Comparison of ENCODE assay signal across 8 cellular contexts in genomic region chr21:36966846-36967657, GRCh38. TPM values are rescaled to one million over a fixed set of nuclear protein-coding genes. Genes with fewer than 3 reads are reported as not detected.
DNase-seq lines count a peak whose midpoint lies in the region; ATAC-seq, FAIRE-seq and TF ChIP-seq lines count a peak whose summit lies in the region.

No MANE protein-coding gene starts in this region.

- H3K4me3 ChIP-seq in Peyer's patch (peak overlapping the region; percentile 52 to 97 (median 81)), neural progenitor cell (peak overlapping the region; percentile 94)

- H2AFZ ChIP-seq in neural progenitor cell (replicated peaks), result peak overlapping the region; percentile 2

- peaks cover 28% of the 10 kb centered on the region for H3F3A ChIP-seq in neural progenitor cell (ENCODE audit: low read depth)

- H3K36me3 Mint-ChIP-seq in endothelial cell (ENCODE audit: low read depth, unreplicated experiment), result peaks cover 7% of the 10 kb centered on the region
- H3K36me3 Mint-ChIP-seq in neural progenitor cell, result peaks cover 13% of the 10 kb centered on the region

- H3K4me1 Mint-ChIP-seq in endothelial cell (ENCODE audit: unreplicated experiment), result peaks cover 35% of the 10 kb centered on the region
- H3K4me1 Mint-ChIP-seq in neural progenitor cell, result peaks cover 15% of the 10 kb centered on the region

- H3K9me3 Mint-ChIP-seq in endothelial cell (ENCODE audit: unreplicated experiment) (no peaks in the 10 kb centered on the region), neural progenitor cell (no peaks in the 10 kb centered on the region)

- H3K27me3 ChIP-seq in Peyer's patch, result no peaks in the 10 kb centered on the region
- no peaks in the 10 kb centered on the region for H3K27me3 ChIP-seq in neural progenitor cell

- no peaks in the 10 kb centered on the region for H3K79me2 ChIP-seq in neural progenitor cell (ENCODE audit: low read depth)

- H3K27ac ChIP-seq in Peyer's patch, result peak overlapping the region; percentile 75 to 95 (median 80)
- no peak overlapping the region for H3K27ac ChIP-seq in neural progenitor cell

- ATAC-seq in HG02870 (IDR thresholded peaks at IDR 0.05; ENCODE audit: unreplicated experiment), result peak; percentile 23

- H3K4me3 Mint-ChIP-seq in endothelial cell (ENCODE audit: unreplicated experiment), result peak overlapping the region; percentile 85
- H3K4me3 Mint-ChIP-seq in neural progenitor cell, result peak overlapping the region; percentile 88

- H3K9ac ChIP-seq in neural progenitor cell, result no peak overlapping the region

- H3K27me3 Mint-ChIP-seq in endothelial cell (ENCODE audit: unreplicated experiment), result peaks cover 6% of the 10 kb centered on the region
- peaks cover 3% of the 10 kb centered on the region for H3K27me3 Mint-ChIP-seq in neural progenitor cell (ENCODE audit: insufficient read depth, low read depth)

- H3K4me1 ChIP-seq in Peyer's patch, result peaks cover 0 to 10% (median 0%) of the 10 kb centered on the region in 4 donors
- no peaks in the 10 kb centered on the region for H3K4me1 ChIP-seq in neural progenitor cell

- TF ChIP-seq POLR2A in Peyer's patch (IDR thresholded peaks at IDR 0.05), result no peak

- H3K27ac Mint-ChIP-seq in endothelial cell (ENCODE audit: unreplicated experiment) (peak overlapping the region; percentile 67), neural progenitor cell (no peak overlapping the region)

- no peaks in the 10 kb centered on the region for H4K20me1 ChIP-seq in neural progenitor cell (ENCODE audit: low read depth)

- DNase-seq in NCI-H748 (lab: John Stamatoyannopoulos, UW; ENCODE audit: unreplicated experiment) (peak; percentile 48), NCI-H748 treated with DMSO at 0.1 percent for 48 hours (lab: John Stamatoyannopoulos, UW) (no peak), Peyer's patch (peak in 1 of 3 donors; percentile 33), endothelial cell (ENCODE audit: low spot score) (peak; percentile 65), neural progenitor cell (ENCODE audit: low spot score) (no peak), T1000 (lab: John Stamatoyannopoulos, UW) (no peak), frontal cortex (ENCODE audit: low spot score in 2 of 2) (no peak)

- TF ChIP-seq CTCF in Peyer's patch (IDR thresholded peaks at IDR 0.05) (no peak), endothelial cell (IDR thresholded peaks at IDR 0.05; ENCODE audit: unreplicated experiment) (no peak), neural progenitor cell (IDR thresholded peaks at IDR 0.05) (no peak)

- no peak for FAIRE-seq in frontal cortex (lab: Jason Lieb, UNC)

- H3K9me3 ChIP-seq in Peyer's patch (no peaks in the 10 kb centered on the region), neural progenitor cell (ENCODE audit: low read depth) (no peaks in the 10 kb centered on the region)

- H3K36me3 ChIP-seq in Peyer's patch (no peaks in the 10 kb centered on the region), neural progenitor cell (no peaks in the 10 kb centered on the region)

- peak overlapping the region; percentile 67 for H3K4me2 ChIP-seq in neural progenitor cell

RNA-seq across cellular contexts. Expression of gene HLCS, which starts 0.6 kb away (rescaled TPM):
- total RNA-seq in Peyer's patch (10 to 100 TPM; 14.9 to 27.9 (median 24.3) TPM), endothelial cell (ENCODE audit: unreplicated experiment) (97.4 TPM), neural progenitor cell (ENCODE audit: low replicate concordance) (20.4 and 25.0 TPM in 2 replicates), frontal cortex (23.2 TPM)

RNA-seq across cellular contexts. Expression of gene RIPPLY3, which starts 39.5 kb away (rescaled TPM):
- total RNA-seq in Peyer's patch, result 1 to 10 TPM in 1 of 4 donors, under 1 TPM in 1, not detected in 2; 0.54 to 3.3 TPM
- total RNA-seq in endothelial cell (ENCODE audit: unreplicated experiment), result 86.4 TPM
- total RNA-seq in neural progenitor cell (ENCODE audit: low replicate concordance), result 2.8 and 4.3 TPM in 2 replicates
- total RNA-seq in frontal cortex, result not detected

Comparison
In these comparisons a context has a peak if more than half of its experiments do, and no peak if none do; other contexts are left out.
1. DNase-seq: peak in NCI-H748 (single experiment) and endothelial cell (single experiment); none in NCI-H748 treated with DMSO at 0.1 percent for 48 hours (single experiment), neural progenitor cell (single experiment), T1000 (single experiment) and frontal cortex (0 of 2).
2. RNA of gene RIPPLY3, which starts 39.5 kb away (total RNA-seq): 86.4 TPM in endothelial cell (single experiment); 2.8 to 4.3 TPM in neural progenitor cell, 0.54 to 3.3 TPM in Peyer's patch and not detected in frontal cortex (single experiment); every median in the first group is over 10 times any median in the second.